In the genomic region with DNA sequence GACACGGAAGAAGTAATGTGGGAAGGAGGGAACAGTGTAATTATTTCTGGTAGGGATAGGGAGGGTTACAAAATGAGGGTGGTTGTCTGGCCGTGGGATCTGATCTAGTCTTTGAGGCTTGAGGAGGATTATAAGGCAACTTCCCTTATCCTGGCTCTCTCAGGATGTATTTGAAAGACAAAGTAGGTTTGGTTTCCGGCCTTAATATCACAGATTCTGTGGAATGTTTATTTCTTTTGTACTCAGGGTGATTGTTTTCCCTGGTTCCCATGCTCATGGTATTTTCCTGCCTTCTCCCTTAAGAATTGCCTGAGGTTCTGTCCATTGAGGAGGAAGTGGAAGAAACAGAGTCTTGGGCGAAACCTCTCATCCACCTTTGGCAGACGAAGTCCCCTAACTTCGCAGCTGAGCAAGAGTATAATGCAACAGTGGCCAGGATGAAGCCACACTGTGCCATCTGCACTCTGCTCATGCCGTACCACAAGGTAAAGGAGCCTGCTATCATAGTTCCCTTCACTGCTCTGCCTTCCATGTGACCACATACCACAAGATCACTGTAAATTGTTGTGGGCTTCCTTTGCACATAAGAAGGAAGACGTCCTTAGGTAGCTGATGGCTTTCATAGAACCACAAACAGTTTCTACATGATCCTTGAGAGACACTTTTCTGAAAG, we compare ENCODE assay signal across 13 cellular contexts.
DNase-seq lines count a peak whose midpoint lies in the region; ATAC-seq and TF ChIP-seq lines count a peak whose summit lies in the region.
"Had no signal": no experiment of that assay in that cellular context is flagged by ENCODE, and none has a peak within 500 bp of the region (broad histone marks: within the 10 kb centered on the region; RNA-seq: fewer than 3 reads in every experiment).

No MANE protein-coding gene starts in this region.

- H3K4me1 ChIP-seq in right cardiac atrium (ENCODE audit: control insufficient read depth, insufficient read depth, low read length) (no peaks in the 10 kb centered on the region), psoas muscle (no peaks in the 10 kb centered on the region), trophoblast cell (ENCODE audit: control insufficient read depth in 1 of 2, insufficient read depth in 2 of 2, low read length in 2 of 2) (no peaks in the 10 kb centered on the region), breast epithelium (no peaks in the 10 kb centered on the region)
- H3K4me1 ChIP-seq: Peyer's patch had no signal

- 69% methylated on average over 8 of the region's 8 CpGs for WGBS in right cardiac atrium
- 69 to 79% (median 76%) methylated on average over 8 of the region's 8 CpGs for WGBS in psoas muscle, 3 donors
- no CpG with 5 or more reads among the region's 8 CpGs for WGBS in trophoblast cell (ENCODE audit: extremely low coverage, insufficient coverage, insufficient read length)

- H3K9ac ChIP-seq in trophoblast cell (ENCODE audit: low read length), result no peak overlapping the region

- peaks cover 88% of the 10 kb centered on the region for H3K36me3 Mint-ChIP-seq in activated T-helper 17 cell treated with anti-CD3 and anti-CD28 coated beads, Interleukin-2, amount 50 U/mL, for 72 hours (ENCODE audit: low read depth)

- TF ChIP-seq CTCF in HL-60 (IDR thresholded peaks at IDR 0.05; ENCODE audit: insufficient read depth, low read length) (no peak), psoas muscle (IDR thresholded peaks at IDR 0.05) (no peak), breast epithelium (IDR thresholded peaks at IDR 0.05) (no peak)

- H4K91ac ChIP-seq in trophoblast cell (ENCODE audit: low read depth, low read length), result no peak overlapping the region

- intact Hi-C loops in right cardiac atrium (cut with DNase I) (no loop called here), cardiac septum (cut with DNase I) (no loop called here), psoas muscle (cut with DNase I) (no loop called here), breast epithelium (cut with DNase I; ENCODE audit: low total_unique reads) (loop anchor here (10.0 kb wide), 1 partner anchor 57 kb away; no protein-coding TSS in a partner anchor)

- H2BK5ac ChIP-seq in trophoblast cell (ENCODE audit: low read depth, low read length, poor library complexity), result no peak overlapping the region

- H3K27me3 ChIP-seq in right cardiac atrium (ENCODE audit: control insufficient read depth, insufficient read depth), result no peaks in the 10 kb centered on the region
- H3K27me3 ChIP-seq in HL-60 (ENCODE audit: insufficient read depth, poor library complexity, severe bottlenecking), result no peaks in the 10 kb centered on the region
- H3K27me3 ChIP-seq in psoas muscle (ENCODE audit: insufficient read depth in 3 of 3, low read length in 2 of 3), result no peaks in the 10 kb centered on the region
- H3K27me3 ChIP-seq in trophoblast cell (ENCODE audit: insufficient read depth, low read length), result no peaks in the 10 kb centered on the region
- no peaks in the 10 kb centered on the region for H3K27me3 ChIP-seq in breast epithelium
- H3K27me3 ChIP-seq: ovary, Peyer's patch had no signal

- no peak overlapping the region for H3K27ac ChIP-seq in right cardiac atrium (ENCODE audit: low read length)
- H3K27ac ChIP-seq in HL-60 (replicated peaks), result peak overlapping the region; percentile 40
- H3K27ac ChIP-seq in psoas muscle, result no peak overlapping the region
- H3K27ac ChIP-seq in trophoblast cell (ENCODE audit: low read depth, low read length), result no peak overlapping the region
- no peak overlapping the region for H3K27ac ChIP-seq in breast epithelium
- H3K27ac ChIP-seq: ovary, Peyer's patch had no signal

- H2BK12ac ChIP-seq in trophoblast cell (ENCODE audit: low read length), result no peak overlapping the region

- H3K27ac Mint-ChIP-seq in activated T-helper 17 cell treated with anti-CD3 and anti-CD28 coated beads, Interleukin-2, amount 50 U/mL, for 72 hours, result peak overlapping the region; percentile 48
- H3K27ac Mint-ChIP-seq: brain had no signal

- H2BK120ac ChIP-seq in trophoblast cell (ENCODE audit: insufficient read depth, low read length, poor library complexity), result no peak overlapping the region

- H3K4me1 Mint-ChIP-seq in activated T-helper 17 cell treated with anti-CD3 and anti-CD28 coated beads, Interleukin-2, amount 50 U/mL, for 72 hours, result no peaks in the 10 kb centered on the region
- H3K4me1 Mint-ChIP-seq: brain had no signal

- no peaks in the 10 kb centered on the region for H3K79me1 ChIP-seq in trophoblast cell (ENCODE audit: low read length)

- no peak overlapping the region for H4K8ac ChIP-seq in trophoblast cell (ENCODE audit: low read depth, low read length)

- peak in 1 of 3 donors; percentile 9 for DNase-seq in right cardiac atrium
- DNase-seq in cardiac septum (ENCODE audit: low spot score), result no peak
- DNase-seq in HL-60 (ENCODE audit: low read depth in 1 of 2, low spot score in 1 of 2), result peak; percentile 17 to 91
- DNase-seq in psoas muscle, result no peak
- DNase-seq in trophoblast cell, result no peak
- DNase-seq in breast epithelium (ENCODE audit: low spot score in 2 of 2), result no peak
- DNase-seq: activated CD4-positive, alpha-beta T cell treated with anti-CD3 and anti-CD28 coated beads, Interleukin-2, amount 50 U/mL, for 1 hour; NCI-H2029; ovary; Peyer's patch had no signal

- no peak overlapping the region for H3K18ac ChIP-seq in trophoblast cell (ENCODE audit: low read length)

- no peaks in the 10 kb centered on the region for H3K9me3 Mint-ChIP-seq in activated T-helper 17 cell treated with anti-CD3 and anti-CD28 coated beads, Interleukin-2, amount 50 U/mL, for 72 hours

- H3K79me2 ChIP-seq in trophoblast cell (ENCODE audit: control insufficient read depth, insufficient read depth, low read length, poor library complexity), result no peaks in the 10 kb centered on the region

- TF ChIP-seq POLR2A in breast epithelium (IDR thresholded peaks at IDR 0.05), result no peak

- no peak overlapping the region for H3K4me2 ChIP-seq in trophoblast cell (ENCODE audit: low read length)

- H3K4me3 ChIP-seq in right cardiac atrium (ENCODE audit: low read length) (no peak overlapping the region), HL-60 (replicated peaks; ENCODE audit: insufficient read depth, low read length) (no peak overlapping the region), psoas muscle (no peak overlapping the region), trophoblast cell (ENCODE audit: low read depth, low read length) (no peak overlapping the region), breast epithelium (no peak overlapping the region)
- H3K4me3 ChIP-seq: ovary, Peyer's patch had no signal

- no peak overlapping the region for H2AK5ac ChIP-seq in trophoblast cell (ENCODE audit: low read length)

- H3K36me3 ChIP-seq in psoas muscle (ENCODE audit: insufficient read depth in 1 of 2, low read depth in 1 of 2) (peaks cover 7 to 44% of the 10 kb centered on the region in 2 donors), trophoblast cell (ENCODE audit: control insufficient read depth in 1 of 2, insufficient read depth in 2 of 2, low read length in 2 of 2) (peaks cover 2% of the 10 kb centered on the region in 2 experiments), breast epithelium (peaks cover 5% of the 10 kb centered on the region)
- H3K36me3 ChIP-seq: ovary had no signal

- ATAC-seq in right cardiac atrium (peak; percentile 45 to 86), psoas muscle (no peak), GM19035 (IDR thresholded peaks at IDR 0.05; ENCODE audit: unreplicated experiment) (no peak)
- peak; percentile 28 for ATAC-seq in activated T-helper 17 cell treated with anti-CD3 and anti-CD28 coated beads, Interleukin-2, amount 50 U/mL, for 72 hours (replicated peaks)

- H2AFZ ChIP-seq in trophoblast cell (ENCODE audit: insufficient read depth, low read length, poor library complexity), result no peak overlapping the region

- H3K4me3 Mint-ChIP-seq in activated T-helper 17 cell treated with anti-CD3 and anti-CD28 coated beads, Interleukin-2, amount 50 U/mL, for 72 hours, result no peak overlapping the region
- H3K4me3 Mint-ChIP-seq: brain had no signal

- no peak overlapping the region for H3K23ac ChIP-seq in trophoblast cell (ENCODE audit: low read length)

- H4K12ac ChIP-seq in trophoblast cell (ENCODE audit: low read depth, low read length), result no peak overlapping the region

- no peak overlapping the region for H3K4ac ChIP-seq in trophoblast cell (ENCODE audit: low read depth, low read length)

- H3K27me3 Mint-ChIP-seq in activated T-helper 17 cell treated with anti-CD3 and anti-CD28 coated beads, Interleukin-2, amount 50 U/mL, for 72 hours, result no peaks in the 10 kb centered on the region
- H3K27me3 Mint-ChIP-seq: brain had no signal

- H3K9me3 ChIP-seq in right cardiac atrium (ENCODE audit: control insufficient read depth, low read length) (peaks cover 2% of the 10 kb centered on the region), psoas muscle (peaks cover 5% of the 10 kb centered on the region), trophoblast cell (ENCODE audit: insufficient read depth, low read depth, low read length) (peaks cover 4% of the 10 kb centered on the region), breast epithelium (no peaks in the 10 kb centered on the region)
- H3K9me3 ChIP-seq: ovary had no signal

- H3K14ac ChIP-seq in trophoblast cell (ENCODE audit: low read length), result no peak overlapping the region

Comparison
In these comparisons a context has a peak if more than half of its experiments do, and no peak if none do; other contexts are left out.
1. ATAC-seq: peak in right cardiac atrium (2 of 2) and activated T-helper 17 cell treated with anti-CD3 and anti-CD28 coated beads, Interleukin-2, amount 50 U/mL, for 72 hours (single experiment); none in psoas muscle (0 of 4) and GM19035 (single experiment).
2. DNase-seq: peak in HL-60 (2 of 2); none in cardiac septum (single experiment), psoas muscle (0 of 2), trophoblast cell (0 of 2) and breast epithelium (0 of 2).